8 cellular contexts compared by ENCODE assay signal in genomic region chr1:156445789-156446263, GRCh38. TPM values are rescaled to one million over a fixed set of nuclear protein-coding genes. Genes with fewer than 3 reads are reported as not detected.
A peak's percentile ranks its signal among the peaks of the same experiment; 100 is the strongest.
DNase-seq lines count a peak whose midpoint lies in the region; ATAC-seq and TF ChIP-seq lines count a peak whose summit lies in the region.

No MANE protein-coding gene starts in this region.

- H3K27me3 ChIP-seq in SJSA1 (replicated peaks) (peaks cover 33% of the 10 kb centered on the region), thoracic aorta (replicated peaks; ENCODE audit: insufficient read depth) (peaks cover 8% of the 10 kb centered on the region)

- no peaks in the 10 kb centered on the region for H3K9me3 ChIP-seq in SJSA1 (replicated peaks)
- no peaks in the 10 kb centered on the region for H3K9me3 ChIP-seq in thoracic aorta

- H3K27ac Mint-ChIP-seq in osteocyte (ENCODE audit: unreplicated experiment) = no peak overlapping the region

- DNase-seq in G401 (ENCODE audit: low spot score) (peak; percentile 92), NAMALWA (ENCODE audit: low spot score) (peak; percentile 91), SJSA1 (ENCODE audit: low read depth in 1 of 2, low spot score in 2 of 2) (peak; percentile 86 to 88), foreskin melanocyte (peak; percentile 85), osteocyte (ENCODE audit: extremely low spot score, unreplicated experiment) (peak; percentile 94), thoracic aorta (ENCODE audit: low spot score) (peak; percentile 62)
- DNase-seq in activated effector memory CD4-positive, alpha-beta T cell treated with Interleukin-2 at 50 U/mL for 16 hours = peak; percentile 66

- ATAC-seq in thoracic aorta (ENCODE audit: insufficient number of reproducible peaks, low FRiP score, low read depth) = peak; percentile 77
- ATAC-seq in GM19328 (IDR thresholded peaks at IDR 0.05; ENCODE audit: unreplicated experiment) = no peak

- H3K4me3 ChIP-seq in SJSA1 (no peak overlapping the region), thoracic aorta (no peak overlapping the region)

- H3K36me3 ChIP-seq in SJSA1 (no peaks in the 10 kb centered on the region), thoracic aorta (no peaks in the 10 kb centered on the region)

- H3K36me3 Mint-ChIP-seq in osteocyte (ENCODE audit: unreplicated experiment) = no peaks in the 10 kb centered on the region

- no peak overlapping the region for H3K4me3 Mint-ChIP-seq in osteocyte (ENCODE audit: unreplicated experiment)

- H3K27ac ChIP-seq in SJSA1 = no peak overlapping the region
- H3K27ac ChIP-seq in thoracic aorta = no peak overlapping the region

- in situ Hi-C loops in G401 (cut with HindIII; ENCODE audit: low sequenced_read_pairs) = no loop called here

- peaks cover 3% of the 10 kb centered on the region for H3K4me1 Mint-ChIP-seq in osteocyte (ENCODE audit: unreplicated experiment)

- no peaks in the 10 kb centered on the region for H3K9me3 Mint-ChIP-seq in osteocyte (ENCODE audit: unreplicated experiment)

- H3K27me3 Mint-ChIP-seq in osteocyte (ENCODE audit: unreplicated experiment) = peaks cover 67% of the 10 kb centered on the region

- H3K4me1 ChIP-seq in SJSA1 (replicated peaks) (0 out of 2 replicates have a peak, but pooled peaks cover 6% of the 10 kb centered on the region), thoracic aorta (ENCODE audit: control insufficient read depth in 1 of 2, low read depth in 2 of 2) (no peaks in the 10 kb centered on the region)

- TF ChIP-seq CTCF in osteocyte (IDR thresholded peaks at IDR 0.05) (peak; percentile 97), thoracic aorta (IDR thresholded peaks at IDR 0.05) (peak; percentile 95)

RNA-seq across cellular contexts. Expression of gene MEF2D, which starts 54.7 kb away (rescaled TPM):
- 5.5 and 7.3 TPM in 2 replicates for total RNA-seq in G401 (2014; rRNA removed; shearing (Covaris generic))
- 7.0 and 9.8 TPM in 2 replicates for total RNA-seq in SJSA1 (2014; rRNA removed; shearing (Covaris generic))
- 33.8 and 45.8 TPM in 2 replicates for total RNA-seq in osteocyte
- 100 to 1,000 TPM in 1 of 2 donors, 10 to 100 TPM in 1; 76.1 to 101 TPM for total RNA-seq in thoracic aorta
